25 cellular contexts compared by ENCODE assay signal in the genomic region with DNA sequence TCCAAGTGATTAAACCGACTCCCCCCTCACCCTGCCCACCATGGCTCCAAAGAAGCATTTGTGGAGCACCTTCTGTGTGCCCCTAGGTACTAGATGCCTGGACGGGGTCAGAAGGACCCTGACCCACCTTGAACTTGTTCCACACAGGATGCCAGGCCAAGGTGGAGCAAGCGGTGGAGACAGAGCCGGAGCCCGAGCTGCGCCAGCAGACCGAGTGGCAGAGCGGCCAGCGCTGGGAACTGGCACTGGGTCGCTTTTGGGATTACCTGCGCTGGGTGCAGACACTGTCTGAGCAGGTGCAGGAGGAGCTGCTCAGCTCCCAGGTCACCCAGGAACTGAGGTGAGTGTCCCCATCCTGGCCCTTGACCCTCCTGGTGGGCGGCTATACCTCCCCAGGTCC. TPM values are rescaled to one million over a fixed set of nuclear protein-coding genes. Genes with fewer than 3 reads are reported as not detected.
"Had no signal": no experiment of that assay in that cellular context is flagged by ENCODE, and none has a peak within 500 bp of the region (broad histone marks: within the 10 kb centered on the region; RNA-seq: fewer than 3 reads in every experiment).

No MANE protein-coding gene starts in this region.

- H3K36me3 ChIP-seq: ovary had no signal

- H3K9me3 ChIP-seq: gastroesophageal sphincter, heart left ventricle, ovary, spleen, testis, upper lobe of left lung had no signal

- H3K27ac ChIP-seq: coronary artery, gastroesophageal sphincter, heart left ventricle, spleen, testis had no signal

- H3K9me3 Mint-ChIP-seq: activated CD4-positive, alpha-beta T cell treated with anti-CD3 and anti-CD28 coated beads, Interleukin-2, amount 10 ng/mL, durations not matched to agents 24 days and 14 days; activated naive CD4-positive, alpha-beta T cell treated with anti-CD3 and anti-CD28 coated beads for 36 hours; activated T-cell treated with anti-CD3 and anti-CD28 coated beads, Interleukin-2, amount 50 U/mL, for 24 hours; activated T-helper 2 cell treated with anti-CD3 and anti-CD28 coated beads, Interferon-gamma antibody, Interleukin-2, Interleukin-4, amounts not matched to agents 10 μg/mL and 5 μg/mL and 100 μg/mL, durations not matched to agents 14 hours and 24 hours and 36 hours; central memory CD8-positive, alpha-beta T cell; memory B cell; naive thymus-derived CD4-positive, alpha-beta T cell; stimulated activated memory B cell treated with anti-CD40 and anti-IgM and Interleukin-4, amounts not matched to agents 10 μg/mL and 1 μg/mL and 100 μg/mL, for 72 hours had no signal

- H3K4me3 ChIP-seq: coronary artery, gastroesophageal sphincter, heart left ventricle, ovary, testis had no signal

- H3K27me3 ChIP-seq: ovary, testis had no signal

- ATAC-seq: activated CD8-positive, alpha-beta T cell treated with anti-CD3 and anti-CD28 coated beads, Interleukin-2, amount 10 ng/mL, durations not matched to agents 7 days and 5 days; esophagus mucosa; gastroesophageal sphincter; heart left ventricle; left ventricle myocardium superior; naive thymus-derived CD4-positive, alpha-beta T cell; stimulated activated memory B cell treated with anti-CD40 and anti-IgM and Interleukin-4, amounts not matched to agents 10 μg/mL and 1 μg/mL and 100 μg/mL, for 72 hours had no signal

- H3K4me1 Mint-ChIP-seq: immature natural killer cell had no signal

- H3K27ac Mint-ChIP-seq: activated CD4-positive, alpha-beta T cell treated with anti-CD3 and anti-CD28 coated beads, Interleukin-2, amount 10 ng/mL, durations not matched to agents 24 days and 14 days; activated CD8-positive, alpha-beta T cell treated with anti-CD3 and anti-CD28 coated beads, Interleukin-2, amount 10 ng/mL, durations not matched to agents 7 days and 5 days; activated naive CD4-positive, alpha-beta T cell treated with anti-CD3 and anti-CD28 coated beads for 36 hours; activated T-cell treated with anti-CD3 and anti-CD28 coated beads, Interleukin-2, amount 50 U/mL, for 24 hours; activated T-helper 2 cell treated with anti-CD3 and anti-CD28 coated beads, Interferon-gamma antibody, Interleukin-2, Interleukin-4, amounts not matched to agents 10 μg/mL and 5 μg/mL and 100 μg/mL, durations not matched to agents 14 hours and 24 hours and 36 hours; immature natural killer cell; memory B cell; naive thymus-derived CD4-positive, alpha-beta T cell; stimulated activated memory B cell treated with anti-CD40 and anti-IgM and Interleukin-4, amounts not matched to agents 10 μg/mL and 1 μg/mL and 100 μg/mL, for 72 hours had no signal

- DNase-seq: activated CD4-positive, alpha-beta T cell treated with anti-CD3 and anti-CD28 coated beads, Interleukin-2, amount 10 ng/mL, durations not matched to agents 24 days and 14 days; activated CD8-positive, alpha-beta T cell treated with anti-CD3 and anti-CD28 coated beads, Interleukin-2, amount 10 ng/mL, durations not matched to agents 7 days and 5 days; activated naive CD4-positive, alpha-beta T cell treated with anti-CD3 and anti-CD28 coated beads for 36 hours; activated T-cell treated with anti-CD3 and anti-CD28 coated beads, Interleukin-2, amount 50 U/mL, for 24 hours; aorta; effector CD4-positive, alpha-beta T cell; heart left ventricle; immature natural killer cell; left ventricle myocardium superior; naive thymus-derived CD4-positive, alpha-beta T cell; ovary; spleen; stimulated activated CD4-positive, alpha-beta T cell treated with anti-CD3 and anti-CD28 coated beads, Interleukin-4, amount 100 ng/mL, for 4 hours; T1000; testis; upper lobe of left lung had no signal

- H3K4me3 Mint-ChIP-seq: activated CD4-positive, alpha-beta T cell treated with anti-CD3 and anti-CD28 coated beads, Interleukin-2, amount 10 ng/mL, durations not matched to agents 24 days and 14 days; activated CD8-positive, alpha-beta T cell treated with anti-CD3 and anti-CD28 coated beads, Interleukin-2, amount 10 ng/mL, durations not matched to agents 7 days and 5 days; activated naive CD4-positive, alpha-beta T cell treated with anti-CD3 and anti-CD28 coated beads for 36 hours; activated T-cell treated with anti-CD3 and anti-CD28 coated beads, Interleukin-2, amount 50 U/mL, for 24 hours; central memory CD8-positive, alpha-beta T cell; immature natural killer cell; memory B cell; stimulated activated memory B cell treated with anti-CD40 and anti-IgM and Interleukin-4, amounts not matched to agents 10 μg/mL and 1 μg/mL and 100 μg/mL, for 72 hours had no signal

RNA-seq across cellular contexts. Expression of gene APOC1, which starts 6.8 kb away (rescaled TPM):
- total RNA-seq: activated CD8-positive, alpha-beta T cell treated with anti-CD3 and anti-CD28 coated beads, Interleukin-2, amount 10 ng/mL, durations not matched to agents 7 days and 5 days had no signal

RNA-seq across cellular contexts. Expression of gene APOC4, which starts 34.4 kb away (rescaled TPM):
- total RNA-seq: activated CD4-positive, alpha-beta T cell treated with anti-CD3 and anti-CD28 coated beads, Interleukin-2, amount 10 ng/mL, durations not matched to agents 24 days and 14 days; activated CD8-positive, alpha-beta T cell treated with anti-CD3 and anti-CD28 coated beads, Interleukin-2, amount 10 ng/mL, durations not matched to agents 7 days and 5 days; activated naive CD4-positive, alpha-beta T cell treated with anti-CD3 and anti-CD28 coated beads for 36 hours; activated T-helper 2 cell treated with anti-CD3 and anti-CD28 coated beads, Interferon-gamma antibody, Interleukin-2, Interleukin-4, amounts not matched to agents 10 μg/mL and 5 μg/mL and 100 μg/mL, durations not matched to agents 14 hours and 24 hours and 36 hours; aorta; esophagus mucosa; gastroesophageal sphincter; heart left ventricle; left ventricle myocardium superior; mucosa of gallbladder; naive thymus-derived CD4-positive, alpha-beta T cell; spleen; T-helper 1 cell treated with Interleukin-12 subunit alpha and Interleukin-12 subunit beta and Interleukin-4 antibody, amounts not matched to agents 30 ng/mL and 1 ng/mL, for 36 hours; testis had no signal

RNA-seq across cellular contexts. Expression of gene APOC2, which starts 38.2 kb away (rescaled TPM):
- total RNA-seq: activated CD4-positive, alpha-beta T cell treated with anti-CD3 and anti-CD28 coated beads, Interleukin-2, amount 10 ng/mL, durations not matched to agents 24 days and 14 days; activated CD8-positive, alpha-beta T cell treated with anti-CD3 and anti-CD28 coated beads, Interleukin-2, amount 10 ng/mL, durations not matched to agents 7 days and 5 days; activated naive CD4-positive, alpha-beta T cell treated with anti-CD3 and anti-CD28 coated beads for 36 hours; activated T-helper 2 cell treated with anti-CD3 and anti-CD28 coated beads, Interferon-gamma antibody, Interleukin-2, Interleukin-4, amounts not matched to agents 10 μg/mL and 5 μg/mL and 100 μg/mL, durations not matched to agents 14 hours and 24 hours and 36 hours; gastroesophageal sphincter; left ventricle myocardium superior; T-helper 1 cell treated with Interleukin-12 subunit alpha and Interleukin-12 subunit beta and Interleukin-4 antibody, amounts not matched to agents 30 ng/mL and 1 ng/mL, for 36 hours had no signal
